In the genomic region with DNA sequence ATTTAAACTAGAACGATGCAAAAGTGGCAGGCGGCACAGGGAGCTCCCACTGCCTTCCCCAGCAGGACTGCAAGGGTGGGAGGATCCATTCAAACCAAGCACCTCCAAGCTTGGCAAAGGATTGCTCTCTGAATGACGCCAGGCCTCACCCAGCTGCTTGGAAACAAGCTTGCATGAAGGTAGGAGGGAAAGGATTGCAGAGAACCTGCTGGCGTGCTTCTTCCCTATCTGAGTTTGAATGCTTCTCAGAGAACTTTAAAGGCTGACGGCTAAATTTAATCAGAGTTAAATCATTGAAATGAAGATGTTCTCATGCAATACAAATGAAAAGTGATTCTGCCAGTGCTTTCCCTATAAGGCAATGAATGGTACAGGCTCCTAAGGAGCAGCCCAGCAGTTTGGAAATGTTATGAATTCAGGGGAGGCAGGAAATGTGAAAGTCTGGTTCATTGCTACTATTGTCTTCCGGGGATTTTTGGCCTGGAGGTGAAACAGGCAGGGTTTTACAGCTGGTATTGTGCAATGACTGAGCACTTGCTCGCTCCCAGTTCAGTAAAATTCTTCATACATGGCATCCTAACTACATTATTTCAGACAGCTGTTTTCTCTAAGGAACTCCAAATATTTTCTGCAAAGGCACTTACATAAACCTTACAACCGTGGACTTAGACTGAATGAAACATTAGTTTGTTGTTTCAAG, we compare ENCODE assay signal across 8 cellular contexts. TPM values are rescaled to one million over a fixed set of nuclear protein-coding genes. Genes with fewer than 3 reads are reported as not detected.
DNase-seq lines count a peak whose midpoint lies in the region; ATAC-seq and TF ChIP-seq lines count a peak whose summit lies in the region.

No MANE protein-coding gene starts in this region.

- H3K4me3 ChIP-seq in HFF-Myc (replicated peaks; ENCODE audit: low read depth, low read length) (peak overlapping the region; percentile 8; the same call in 1 of the 2 replicates), right atrium auricular region (no peak overlapping the region), skeletal muscle satellite cell (ENCODE audit: low read length) (no peak overlapping the region)

- H3K36me3 ChIP-seq in right atrium auricular region (no peaks in the 10 kb centered on the region), skeletal muscle satellite cell (ENCODE audit: insufficient read depth, low read length) (no peaks in the 10 kb centered on the region)

- H3K4me2 ChIP-seq in skeletal muscle satellite cell (ENCODE audit: low read length) = peak overlapping the region; percentile 53

- H3K27me3 ChIP-seq in right atrium auricular region (no peaks in the 10 kb centered on the region), skeletal muscle satellite cell (ENCODE audit: control insufficient read depth, insufficient read depth, low read length) (no peaks in the 10 kb centered on the region)

- no peak for TF ChIP-seq CTCF in HFF-Myc (IDR thresholded peaks at IDR 0.05; ENCODE audit: low read depth, low read length, missing control alignments)
- no peak for TF ChIP-seq CTCF in VCaP (conservative IDR thresholded peaks at IDR 0.05)
- TF ChIP-seq CTCF in right atrium auricular region (IDR thresholded peaks at IDR 0.05) = no peak

- H3K9ac ChIP-seq in skeletal muscle satellite cell (ENCODE audit: low read depth, low read length) = peak overlapping the region; percentile 36

- ATAC-seq in GM18861 (IDR thresholded peaks at IDR 0.05; ENCODE audit: unreplicated experiment) = no peak

- H3K9me3 ChIP-seq in right atrium auricular region (no peaks in the 10 kb centered on the region), skeletal muscle satellite cell (replicated peaks; ENCODE audit: low read length) (no peaks in the 10 kb centered on the region)

- DNase-seq in HFF-Myc (ENCODE audit: extremely low read depth, low read depth) (peak; percentile 89), right atrium auricular region (ENCODE audit: low spot score) (no peak), NCI-H187 treated with DMSO at 0.1 percent for 48 hours (lab: John Stamatoyannopoulos, UW) (no peak)
- no peak for DNase-seq in stimulated activated CD4-positive, alpha-beta T cell treated with anti-CD3 and anti-CD28 coated beads, Interleukin-1b, Interleukin-23, amount 100 ng/mL, for 48 hours
- no peak for DNase-seq in effector CD8-positive, alpha-beta T cell (lab: John Stamatoyannopoulos, UW)

- H3K4me1 ChIP-seq in right atrium auricular region = peaks cover 0 to 48% of the 10 kb centered on the region in 2 donors
- H3K4me1 ChIP-seq in skeletal muscle satellite cell (ENCODE audit: control insufficient read depth, insufficient read depth, low read length) = peaks cover 19% of the 10 kb centered on the region

- peak overlapping the region; percentile 94 for H3K27ac ChIP-seq in VCaP
- peak overlapping the region; percentile 17 to 68 for H3K27ac ChIP-seq in right atrium auricular region

RNA-seq across cellular contexts. Expression of a gene that starts 31.9 kb away (rescaled TPM):
- total RNA-seq in right atrium auricular region = 10 to 100 TPM; 25.7 to 54.1 TPM
- 161 and 205 TPM in 2 replicates for total RNA-seq in skeletal muscle satellite cell (2012; rRNA removed)
